15 cellular contexts compared by ENCODE assay signal in the genomic region with DNA sequence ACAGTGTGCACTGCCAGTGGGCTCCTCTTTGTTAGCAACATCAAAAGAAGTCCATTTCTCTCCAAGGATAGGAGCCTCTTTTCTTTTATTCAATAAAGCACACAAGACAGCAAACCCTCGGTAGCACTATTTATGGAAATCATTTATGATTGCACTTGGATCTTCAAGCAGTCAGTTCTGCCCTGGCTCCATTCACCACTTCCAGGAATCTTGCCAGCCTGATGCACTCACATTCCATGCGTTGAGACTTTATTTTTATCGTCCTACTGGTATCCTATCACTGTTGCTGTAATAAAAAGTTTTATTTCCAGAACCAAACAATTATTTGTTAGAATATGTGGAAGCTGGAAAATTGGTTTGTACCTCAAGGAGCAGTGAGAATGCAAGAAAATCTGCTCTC.
"Had no signal": no experiment of that assay in that cellular context is flagged by ENCODE, and none has a peak within 500 bp of the region (broad histone marks: within the 10 kb centered on the region; RNA-seq: fewer than 3 reads in every experiment).

No MANE protein-coding gene starts in this region.

- H3K27ac Mint-ChIP-seq: activated naive CD4-positive, alpha-beta T cell treated with anti-CD3 and anti-CD28 coated beads, Interleukin-2, amount 50 U/mL, for 24 hours; memory B cell; neural progenitor cell; stimulated activated memory B cell treated with anti-CD40 and anti-IgM and Interleukin-4, amounts not matched to agents 10 μg/mL and 1 μg/mL and 100 μg/mL, for 72 hours; T-helper 2 cell treated with Interferon-gamma antibody and Interleukin-4, amounts not matched to agents 5 μg/mL and 100 μg/mL, for 36 hours had no signal

- H3K4me3 Mint-ChIP-seq: activated naive CD4-positive, alpha-beta T cell treated with anti-CD3 and anti-CD28 coated beads, Interleukin-2, amount 50 U/mL, for 24 hours; memory B cell; neural progenitor cell; stimulated activated memory B cell treated with anti-CD40 and anti-IgM and Interleukin-4, amounts not matched to agents 10 μg/mL and 1 μg/mL and 100 μg/mL, for 72 hours; T-helper 2 cell treated with Interferon-gamma antibody and Interleukin-4, amounts not matched to agents 5 μg/mL and 100 μg/mL, for 36 hours had no signal

- H3K9ac ChIP-seq: neural progenitor cell had no signal

- DNase-seq: brain microvascular endothelial cell, foreskin melanocyte, head of caudate nucleus, substantia nigra, trophoblast cell had no signal

- ATAC-seq: esophagus mucosa; left lobe of liver; right cardiac atrium; stimulated activated memory B cell treated with anti-CD40 and anti-IgM and Interleukin-4, amounts not matched to agents 10 μg/mL and 1 μg/mL and 100 μg/mL, for 72 hours had no signal

- H3K27me3 ChIP-seq: brain microvascular endothelial cell, neural progenitor cell had no signal

- H2AFZ ChIP-seq: neural progenitor cell had no signal

- H3K27ac ChIP-seq: brain microvascular endothelial cell, neural progenitor cell had no signal

- H3K4me2 ChIP-seq: neural progenitor cell had no signal

- H3K36me3 Mint-ChIP-seq: activated naive CD4-positive, alpha-beta T cell treated with anti-CD3 and anti-CD28 coated beads, Interleukin-2, amount 50 U/mL, for 24 hours; memory B cell; neural progenitor cell; stimulated activated memory B cell treated with anti-CD40 and anti-IgM and Interleukin-4, amounts not matched to agents 10 μg/mL and 1 μg/mL and 100 μg/mL, for 72 hours had no signal

- H3K4me3 ChIP-seq: neural progenitor cell had no signal

- H3K36me3 ChIP-seq: brain microvascular endothelial cell, neural progenitor cell had no signal

- H3K4me1 Mint-ChIP-seq: activated naive CD4-positive, alpha-beta T cell treated with anti-CD3 and anti-CD28 coated beads, Interleukin-2, amount 50 U/mL, for 24 hours; memory B cell; stimulated activated memory B cell treated with anti-CD40 and anti-IgM and Interleukin-4, amounts not matched to agents 10 μg/mL and 1 μg/mL and 100 μg/mL, for 72 hours had no signal

- FAIRE-seq: endometrium, islet of Langerhans had no signal

- H3K9me3 Mint-ChIP-seq: activated naive CD4-positive, alpha-beta T cell treated with anti-CD3 and anti-CD28 coated beads, Interleukin-2, amount 50 U/mL, for 24 hours; memory B cell; neural progenitor cell; stimulated activated memory B cell treated with anti-CD40 and anti-IgM and Interleukin-4, amounts not matched to agents 10 μg/mL and 1 μg/mL and 100 μg/mL, for 72 hours; T-helper 2 cell treated with Interferon-gamma antibody and Interleukin-4, amounts not matched to agents 5 μg/mL and 100 μg/mL, for 36 hours had no signal

- H3K27me3 Mint-ChIP-seq: activated naive CD4-positive, alpha-beta T cell treated with anti-CD3 and anti-CD28 coated beads, Interleukin-2, amount 50 U/mL, for 24 hours; stimulated activated memory B cell treated with anti-CD40 and anti-IgM and Interleukin-4, amounts not matched to agents 10 μg/mL and 1 μg/mL and 100 μg/mL, for 72 hours had no signal
